1 cellular context compared by ENCODE assay signal in the genomic region with DNA sequence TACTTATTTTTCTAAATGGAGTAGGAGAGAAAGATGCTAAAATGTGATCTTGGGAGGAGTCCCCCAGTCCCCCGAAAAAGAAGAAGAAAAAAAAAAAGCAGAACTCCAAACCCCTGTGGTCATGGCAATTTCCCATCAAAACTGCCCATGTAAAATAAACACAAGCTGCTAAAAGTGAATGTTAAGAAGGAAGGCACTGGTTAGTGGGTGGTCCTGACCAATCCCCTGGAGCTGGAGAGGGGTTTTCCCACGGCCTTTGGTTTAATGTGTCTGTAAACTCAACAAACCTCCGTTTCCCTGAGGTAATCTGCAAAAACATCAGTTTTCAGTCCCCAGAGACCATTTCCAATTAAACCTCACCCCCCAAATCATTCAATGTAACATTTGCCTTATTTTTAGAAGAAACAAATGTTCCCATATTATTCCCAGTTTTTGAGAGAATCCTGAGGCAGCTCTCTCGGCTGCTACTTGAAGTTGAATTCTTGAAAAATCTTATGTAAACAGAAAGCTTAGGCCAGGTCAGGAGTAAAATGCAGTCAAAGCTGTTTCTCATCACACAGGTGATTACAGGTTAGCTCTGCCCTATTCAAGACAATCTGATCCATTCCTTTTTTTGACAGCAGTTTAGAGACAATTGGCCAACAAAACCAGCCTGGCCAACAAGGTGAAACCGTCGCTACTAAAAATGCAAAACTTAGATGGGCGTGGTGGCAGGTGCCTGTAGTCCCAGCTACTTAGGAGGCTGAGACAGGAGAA.
TF ChIP-seq lines count a peak whose summit lies in the region.

No MANE protein-coding gene starts in this region.

TF ChIP-seq in GM23338, 12 proteins besides CTCF, POLR2A, EP300 and RAD21 (continued from another document):
- TF ChIP-seq, protein P1, sequence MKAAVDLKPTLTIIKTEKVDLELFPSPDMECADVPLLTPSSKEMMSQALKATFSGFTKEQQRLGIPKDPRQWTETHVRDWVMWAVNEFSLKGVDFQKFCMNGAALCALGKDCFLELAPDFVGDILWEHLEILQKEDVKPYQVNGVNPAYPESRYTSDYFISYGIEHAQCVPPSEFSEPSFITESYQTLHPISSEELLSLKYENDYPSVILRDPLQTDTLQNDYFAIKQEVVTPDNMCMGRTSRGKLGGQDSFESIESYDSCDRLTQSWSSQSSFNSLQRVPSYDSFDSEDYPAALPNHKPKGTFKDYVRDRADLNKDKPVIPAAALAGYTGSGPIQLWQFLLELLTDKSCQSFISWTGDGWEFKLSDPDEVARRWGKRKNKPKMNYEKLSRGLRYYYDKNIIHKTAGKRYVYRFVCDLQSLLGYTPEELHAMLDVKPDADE (IDR thresholded peaks at IDR 0.05): no peak
- TF ChIP-seq, protein P2, sequence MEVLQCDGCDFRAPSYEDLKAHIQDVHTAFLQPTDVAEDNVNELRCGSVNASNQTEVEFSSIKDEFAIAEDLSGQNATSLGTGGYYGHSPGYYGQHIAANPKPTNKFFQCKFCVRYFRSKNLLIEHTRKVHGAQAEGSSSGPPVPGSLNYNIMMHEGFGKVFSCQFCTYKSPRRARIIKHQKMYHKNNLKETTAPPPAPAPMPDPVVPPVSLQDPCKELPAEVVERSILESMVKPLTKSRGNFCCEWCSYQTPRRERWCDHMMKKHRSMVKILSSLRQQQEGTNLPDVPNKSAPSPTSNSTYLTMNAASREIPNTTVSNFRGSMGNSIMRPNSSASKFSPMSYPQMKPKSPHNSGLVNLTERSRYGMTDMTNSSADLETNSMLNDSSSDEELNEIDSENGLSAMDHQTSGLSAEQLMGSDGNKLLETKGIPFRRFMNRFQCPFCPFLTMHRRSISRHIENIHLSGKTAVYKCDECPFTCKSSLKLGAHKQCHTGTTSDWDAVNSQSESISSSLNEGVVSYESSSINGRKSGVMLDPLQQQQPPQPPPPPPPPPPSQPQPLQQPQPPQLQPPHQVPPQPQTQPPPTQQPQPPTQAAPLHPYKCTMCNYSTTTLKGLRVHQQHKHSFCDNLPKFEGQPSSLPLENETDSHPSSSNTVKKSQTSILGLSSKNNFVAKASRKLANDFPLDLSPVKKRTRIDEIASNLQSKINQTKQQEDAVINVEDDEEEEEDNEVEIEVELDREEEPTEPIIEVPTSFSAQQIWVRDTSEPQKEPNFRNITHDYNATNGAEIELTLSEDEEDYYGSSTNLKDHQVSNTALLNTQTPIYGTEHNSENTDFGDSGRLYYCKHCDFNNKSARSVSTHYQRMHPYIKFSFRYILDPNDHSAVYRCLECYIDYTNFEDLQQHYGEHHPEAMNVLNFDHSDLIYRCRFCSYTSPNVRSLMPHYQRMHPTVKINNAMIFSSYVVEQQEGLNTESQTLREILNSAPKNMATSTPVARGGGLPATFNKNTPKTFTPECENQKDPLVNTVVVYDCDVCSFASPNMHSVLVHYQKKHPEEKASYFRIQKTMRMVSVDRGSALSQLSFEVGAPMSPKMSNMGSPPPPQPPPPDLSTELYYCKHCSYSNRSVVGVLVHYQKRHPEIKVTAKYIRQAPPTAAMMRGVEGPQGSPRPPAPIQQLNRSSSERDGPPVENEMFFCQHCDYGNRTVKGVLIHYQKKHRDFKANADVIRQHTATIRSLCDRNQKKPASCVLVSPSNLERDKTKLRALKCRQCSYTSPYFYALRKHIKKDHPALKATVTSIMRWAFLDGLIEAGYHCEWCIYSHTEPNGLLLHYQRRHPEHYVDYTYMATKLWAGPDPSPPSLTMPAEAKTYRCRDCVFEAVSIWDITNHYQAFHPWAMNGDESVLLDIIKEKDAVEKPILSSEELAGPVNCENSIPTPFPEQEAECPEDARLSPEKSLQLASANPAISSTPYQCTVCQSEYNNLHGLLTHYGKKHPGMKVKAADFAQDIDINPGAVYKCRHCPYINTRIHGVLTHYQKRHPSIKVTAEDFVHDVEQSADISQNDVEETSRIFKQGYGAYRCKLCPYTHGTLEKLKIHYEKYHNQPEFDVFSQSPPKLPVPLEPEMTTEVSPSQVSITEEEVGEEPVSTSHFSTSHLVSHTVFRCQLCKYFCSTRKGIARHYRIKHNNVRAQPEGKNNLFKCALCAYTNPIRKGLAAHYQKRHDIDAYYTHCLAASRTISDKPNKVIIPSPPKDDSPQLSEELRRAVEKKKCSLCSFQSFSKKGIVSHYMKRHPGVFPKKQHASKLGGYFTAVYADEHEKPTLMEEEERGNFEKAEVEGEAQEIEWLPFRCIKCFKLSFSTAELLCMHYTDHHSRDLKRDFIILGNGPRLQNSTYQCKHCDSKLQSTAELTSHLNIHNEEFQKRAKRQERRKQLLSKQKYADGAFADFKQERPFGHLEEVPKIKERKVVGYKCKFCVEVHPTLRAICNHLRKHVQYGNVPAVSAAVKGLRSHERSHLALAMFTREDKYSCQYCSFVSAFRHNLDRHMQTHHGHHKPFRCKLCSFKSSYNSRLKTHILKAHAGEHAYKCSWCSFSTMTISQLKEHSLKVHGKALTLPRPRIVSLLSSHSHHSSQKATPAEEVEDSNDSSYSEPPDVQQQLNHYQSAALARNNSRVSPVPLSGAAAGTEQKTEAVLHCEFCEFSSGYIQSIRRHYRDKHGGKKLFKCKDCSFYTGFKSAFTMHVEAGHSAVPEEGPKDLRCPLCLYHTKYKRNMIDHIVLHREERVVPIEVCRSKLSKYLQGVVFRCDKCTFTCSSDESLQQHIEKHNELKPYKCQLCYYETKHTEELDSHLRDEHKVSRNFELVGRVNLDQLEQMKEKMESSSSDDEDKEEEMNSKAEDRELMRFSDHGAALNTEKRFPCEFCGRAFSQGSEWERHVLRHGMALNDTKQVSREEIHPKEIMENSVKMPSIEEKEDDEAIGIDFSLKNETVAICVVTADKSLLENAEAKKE (CRISPR knock-in tag; IDR thresholded peaks at IDR 0.05): no peak
- no peak for TF ChIP-seq ZNF114 (CRISPR knock-in tag; IDR thresholded peaks at IDR 0.05)
- no peak for TF ChIP-seq NANOG (IDR thresholded peaks at IDR 0.05; ENCODE audit: borderline replicate concordance)
- TF ChIP-seq EZH2phosphoT487 (IDR thresholded peaks at IDR 0.05; ENCODE audit: unreplicated experiment): no peak
- no peak for TF ChIP-seq POLR2AphosphoS5 (IDR thresholded peaks at IDR 0.05; ENCODE audit: low read depth)
- no peak for TF ChIP-seq EZH2 (IDR thresholded peaks at IDR 0.05; ENCODE audit: low read depth, unreplicated experiment)
- no peak for TF ChIP-seq STAT1 (IDR thresholded peaks at IDR 0.05; ENCODE audit: unreplicated experiment)
- TF ChIP-seq ZNF331 (CRISPR knock-in tag; IDR thresholded peaks at IDR 0.05; ENCODE audit: low read depth): no peak
TF ChIP-seq in GM23338: peak in this region for 0.
